25 cellular contexts compared by ENCODE assay signal in the genomic region with DNA sequence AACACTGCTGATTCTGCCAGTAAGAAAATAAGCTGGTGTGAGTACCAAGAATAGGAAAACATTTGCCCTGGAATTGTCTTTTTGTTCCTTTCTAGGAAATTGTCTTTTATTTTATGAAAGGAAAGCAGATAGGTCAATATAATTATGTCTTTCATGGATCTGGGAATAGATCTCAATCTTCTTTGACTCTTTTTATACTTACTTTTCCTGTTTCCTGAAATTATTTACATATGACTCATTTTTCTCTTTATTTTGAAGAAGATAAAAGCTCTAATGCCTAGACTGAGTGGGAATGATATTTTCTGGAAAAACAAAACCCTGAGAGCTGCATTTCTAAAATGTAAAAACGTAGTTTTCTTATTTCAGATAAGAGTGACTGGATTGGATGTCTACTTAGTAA.
"Had no signal": no experiment of that assay in that cellular context is flagged by ENCODE, and none has a peak within 500 bp of the region (broad histone marks: within the 10 kb centered on the region; RNA-seq: fewer than 3 reads in every experiment).

No MANE protein-coding gene starts in this region.

- H3K9me3 ChIP-seq: breast epithelium, right atrium auricular region, transverse colon, vagina had no signal

- ATAC-seq: activated CD4-positive, CD25-positive, alpha-beta regulatory T cell treated with anti-CD3 and anti-CD28 coated beads, Interleukin-2, amount 50 U/mL, for 24 hours; activated CD8-positive, alpha-beta T cell treated with anti-CD3 and anti-CD28 coated beads, Interleukin-2, amount 10 ng/mL, durations not matched to agents 7 days and 5 days; activated naive CD8-positive, alpha-beta T cell treated with anti-CD3 and anti-CD28 coated beads, Interleukin-2, amount 50 U/mL, for 24 hours; effector memory CD8-positive, alpha-beta T cell; T-cell had no signal

- H3K27ac ChIP-seq: breast epithelium, epithelial cell of prostate, right atrium auricular region, transverse colon, vagina had no signal

- H3K9me3 Mint-ChIP-seq: activated CD4-positive, alpha-beta T cell treated with anti-CD3 and anti-CD28 coated beads, Interleukin-2, amount 10 ng/mL, durations not matched to agents 7 days and 5 days; activated naive CD4-positive, alpha-beta T cell treated with anti-CD3 and anti-CD28 coated beads, Interleukin-2, amount 10 ng/mL, durations not matched to agents 7 days and 5 days; activated naive CD8-positive, alpha-beta T cell treated with anti-CD3 and anti-CD28 coated beads, Interleukin-2, amount 50 U/mL, for 24 hours; activated T-cell treated with anti-CD3 and anti-CD28 coated beads, Interleukin-2, amount 50 U/mL, for 24 hours; dendritic cell treated with granulocyte-macrophage colony-stimulating factor and Interleukin-4, amounts not matched to agents 40 ng/mL and 50 ng/mL, for 4 days; effector memory CD8-positive, alpha-beta T cell; nephron progenitor cell; T-cell had no signal

- H3K27me3 ChIP-seq: breast epithelium, right atrium auricular region, transverse colon, vagina had no signal

- H3K4me1 Mint-ChIP-seq: activated CD4-positive, alpha-beta T cell treated with anti-CD3 and anti-CD28 coated beads, Interleukin-2, amount 10 ng/mL, durations not matched to agents 7 days and 5 days; activated naive CD4-positive, alpha-beta T cell treated with anti-CD3 and anti-CD28 coated beads, Interleukin-2, amount 10 ng/mL, durations not matched to agents 7 days and 5 days; activated naive CD8-positive, alpha-beta T cell treated with anti-CD3 and anti-CD28 coated beads, Interleukin-2, amount 50 U/mL, for 24 hours; nephron progenitor cell; T-cell had no signal

- H3K36me3 ChIP-seq: breast epithelium, right atrium auricular region had no signal

- H3K4me3 ChIP-seq: breast epithelium, lung, right atrium auricular region, transverse colon, vagina had no signal

- H3K4me1 ChIP-seq: breast epithelium, right atrium auricular region, transverse colon, vagina had no signal

- H3K4me3 Mint-ChIP-seq: activated CD4-positive, alpha-beta T cell treated with anti-CD3 and anti-CD28 coated beads, Interleukin-2, amount 10 ng/mL, durations not matched to agents 7 days and 5 days; activated CD8-positive, alpha-beta T cell treated with anti-CD3 and anti-CD28 coated beads, Interleukin-2, amount 10 ng/mL, durations not matched to agents 7 days and 5 days; activated naive CD4-positive, alpha-beta T cell treated with anti-CD3 and anti-CD28 coated beads, Interleukin-2, amount 10 ng/mL, durations not matched to agents 7 days and 5 days; activated naive CD8-positive, alpha-beta T cell treated with anti-CD3 and anti-CD28 coated beads, Interleukin-2, amount 50 U/mL, for 24 hours; activated T-cell treated with anti-CD3 and anti-CD28 coated beads, Interleukin-2, amount 50 U/mL, for 24 hours; dendritic cell treated with granulocyte-macrophage colony-stimulating factor and Interleukin-4, amounts not matched to agents 40 ng/mL and 50 ng/mL, for 4 days; effector memory CD8-positive, alpha-beta T cell; nephron progenitor cell; T-cell had no signal

- DNase-seq: activated CD4-positive, alpha-beta T cell treated with anti-CD3 and anti-CD28 coated beads, Interleukin-2, amount 10 ng/mL, durations not matched to agents 7 days and 5 days; activated CD8-positive, alpha-beta T cell treated with anti-CD3 and anti-CD28 coated beads, Interleukin-2, amount 10 ng/mL, durations not matched to agents 7 days and 5 days; activated naive CD4-positive, alpha-beta T cell treated with anti-CD3 and anti-CD28 coated beads, Interleukin-2, amount 10 ng/mL, durations not matched to agents 7 days and 5 days; activated naive CD8-positive, alpha-beta T cell treated with anti-CD3 and anti-CD28 coated beads, Interleukin-2, amount 50 U/mL, for 24 hours; activated T-cell treated with anti-CD3 and anti-CD28 coated beads, Interleukin-2, amount 50 U/mL, for 24 hours; aorta; cerebellar nuclear complex; effector memory CD8-positive, alpha-beta T cell; foreskin melanocyte; hypothalamus; midbrain; nephron progenitor cell; nucleus accumbens; stimulated activated CD4-positive, alpha-beta T cell treated with anti-CD3 and anti-CD28 coated beads, Interleukin-2, amount 100 ng/mL, for 24 hours; stimulated activated naive CD4-positive, alpha-beta T cell treated with Interleukin-2 at 50 U/mL for 16 hours; T-cell; transverse colon had no signal

- H3K27ac Mint-ChIP-seq: activated CD4-positive, alpha-beta T cell treated with anti-CD3 and anti-CD28 coated beads, Interleukin-2, amount 10 ng/mL, durations not matched to agents 7 days and 5 days; activated CD8-positive, alpha-beta T cell treated with anti-CD3 and anti-CD28 coated beads, Interleukin-2, amount 10 ng/mL, durations not matched to agents 7 days and 5 days; activated naive CD4-positive, alpha-beta T cell treated with anti-CD3 and anti-CD28 coated beads, Interleukin-2, amount 10 ng/mL, durations not matched to agents 7 days and 5 days; activated naive CD8-positive, alpha-beta T cell treated with anti-CD3 and anti-CD28 coated beads, Interleukin-2, amount 50 U/mL, for 24 hours; activated T-cell treated with anti-CD3 and anti-CD28 coated beads, Interleukin-2, amount 50 U/mL, for 24 hours; dendritic cell treated with granulocyte-macrophage colony-stimulating factor and Interleukin-4, amounts not matched to agents 40 ng/mL and 50 ng/mL, for 4 days; nephron progenitor cell; progenitor cell of endocrine pancreas had no signal

- H3K27me3 Mint-ChIP-seq: activated CD4-positive, alpha-beta T cell treated with anti-CD3 and anti-CD28 coated beads, Interleukin-2, amount 10 ng/mL, durations not matched to agents 7 days and 5 days; activated naive CD4-positive, alpha-beta T cell treated with anti-CD3 and anti-CD28 coated beads, Interleukin-2, amount 10 ng/mL, durations not matched to agents 7 days and 5 days; activated naive CD8-positive, alpha-beta T cell treated with anti-CD3 and anti-CD28 coated beads, Interleukin-2, amount 50 U/mL, for 24 hours; activated T-cell treated with anti-CD3 and anti-CD28 coated beads, Interleukin-2, amount 50 U/mL, for 24 hours; dendritic cell treated with granulocyte-macrophage colony-stimulating factor and Interleukin-4, amounts not matched to agents 40 ng/mL and 50 ng/mL, for 4 days; effector memory CD8-positive, alpha-beta T cell; progenitor cell of endocrine pancreas; T-cell had no signal
